11 cellular contexts compared by ENCODE assay signal in genomic region chr3:53704363-53704725, GRCh38.
"Had no signal": no experiment of that assay in that cellular context is flagged by ENCODE, and none has a peak within 500 bp of the region (broad histone marks: within the 10 kb centered on the region; RNA-seq: fewer than 3 reads in every experiment).

No MANE protein-coding gene starts in this region.

- H3K9me3 ChIP-seq: lower lobe of right lung, psoas muscle, testis had no signal

- ATAC-seq: activated T-cell treated with anti-CD3 and anti-CD28 coated beads, Interleukin-2, amount 50 U/mL, for 72 hours; lower lobe of right lung; stimulated activated naive CD8-positive, alpha-beta T cell treated with anti-CD3 and anti-CD28 coated beads, Interleukin-15, Interleukin-2, amounts not matched to agents 100 U/mL and 50 U/mL, for 24 hours had no signal

- H3K27me3 ChIP-seq: testis had no signal

- DNase-seq: activated CD4-positive, alpha-beta T cell treated with anti-CD3 and anti-CD28 coated beads for 4 hours; activated T-cell treated with anti-CD3 and anti-CD28 coated beads, Interleukin-2, amount 50 U/mL, for 72 hours; erythroblast; hippocampal formation; lower lobe of right lung; midbrain; naive B cell; psoas muscle; stimulated activated CD4-positive, alpha-beta T cell treated with anti-CD3 and anti-CD28 coated beads, Interleukin-12 subunit alpha, Interleukin-12 subunit beta, amount 100 ng/mL, for 4 hours; stimulated activated naive CD8-positive, alpha-beta T cell treated with anti-CD3 and anti-CD28 coated beads, Interleukin-15, Interleukin-2, amounts not matched to agents 100 U/mL and 50 U/mL, for 24 hours; testis had no signal

- H3K4me1 ChIP-seq: psoas muscle had no signal

- H3K27ac ChIP-seq: lower lobe of right lung, psoas muscle, testis had no signal

- H3K4me3 ChIP-seq: lower lobe of right lung, psoas muscle, testis had no signal
